12 cellular contexts compared by ENCODE assay signal in genomic region chr10:110725809-110726641, GRCh38.
DNase-seq lines count a peak whose midpoint lies in the region; ATAC-seq, FAIRE-seq and TF ChIP-seq lines count a peak whose summit lies in the region.
"Had no signal": no experiment of that assay in that cellular context is flagged by ENCODE, and none has a peak within 500 bp of the region (broad histone marks: within the 10 kb centered on the region; RNA-seq: fewer than 3 reads in every experiment).

No MANE protein-coding gene starts in this region.

- H3K36me3 ChIP-seq in HEK293 (ENCODE audit: control insufficient read depth in 2 of 2, insufficient read depth in 1 of 2, low read length in 2 of 2) (no peaks in the 10 kb centered on the region), adipocyte (ENCODE audit: control insufficient read depth, insufficient read depth, low read length, severe bottlenecking) (no peaks in the 10 kb centered on the region)
- H3K36me3 ChIP-seq: BE2C had no signal

- WGBS in A549 (ENCODE audit: missing lambda C conversion rate), result 64% methylated on average over 10 of the region's 10 CpGs

- no peak for FAIRE-seq in A549 (lab: Jason Lieb, UNC)
- FAIRE-seq: GM12891 had no signal

- POLR2A ChIA-PET in A549 (lab: Yijun Ruan, JAX) (no interaction called here), HEK293 (lab: Yijun Ruan, JAX) (no interaction called here), RWPE1 (lab: Yijun Ruan, JAX; ENCODE audit: low non-redundant PET) (no interaction called here)

- TF ChIP-seq POLR2A in A549 (IDR thresholded peaks at IDR 0.05; ENCODE audit: low read length), result no peak

- H3K9me3 ChIP-seq in A549, result no peaks in the 10 kb centered on the region
- no peaks in the 10 kb centered on the region for H3K9me3 ChIP-seq in HEK293 (ENCODE audit: control insufficient read depth, insufficient read depth, low read depth, low read length)
- H3K9me3 ChIP-seq in adipocyte (ENCODE audit: control insufficient read depth, low read length), result peaks cover 3% of the 10 kb centered on the region
- H3K9me3 ChIP-seq: BE2C had no signal

- TF ChIP-seq EP300 in A549 (IDR thresholded peaks at IDR 0.05), result no peak

- ATAC-seq in A549 (peak; percentile 54 to 65), GM19328 (IDR thresholded peaks at IDR 0.05; ENCODE audit: unreplicated experiment) (no peak), SK-N-SH treated with all-trans-retinoic acid at 6 μM for 48 hours (no peak)

- H3K4me2 ChIP-seq in A549, result no peak overlapping the region

- TF ChIP-seq CTCF in A549 (IDR thresholded peaks at IDR 0.05) (no peak), HEK293 (tag by site-specific recombination; IDR thresholded peaks at IDR 0.05) (no peak), RWPE1 (conservative IDR thresholded peaks at IDR 0.05; ENCODE audit: low read depth) (no peak)

- no peak overlapping the region for H3K9ac ChIP-seq in adipocyte (ENCODE audit: low read length)

- H3K4me1 ChIP-seq in A549 (peaks cover 18% of the 10 kb centered on the region; the same call in 2 of the 3 replicates), HEK293 (ENCODE audit: control insufficient read depth, insufficient read depth, low read length) (no peaks in the 10 kb centered on the region), adipocyte (ENCODE audit: control insufficient read depth, insufficient read depth, low read length) (peaks cover 9% of the 10 kb centered on the region)

- CTCF ChIA-PET in A549 (lab: Yijun Ruan, JAX), result no interaction called here
- CTCF ChIA-PET in HEK293 (lab: Yijun Ruan, JAX), result interaction anchor here (1.0 kb wide), 1 partner anchor 18 kb away, joined by 3 read pairs; no protein-coding TSS in a partner anchor
- CTCF ChIA-PET in RWPE1 (lab: Yijun Ruan, JAX), result no interaction called here

- peaks cover 30% of the 10 kb centered on the region for H3K27me3 ChIP-seq in adipocyte (replicated peaks; ENCODE audit: control insufficient read depth, insufficient read depth, low read length)
- H3K27me3 ChIP-seq: BE2C had no signal

- DNase-seq in A549 (ENCODE audit: low read depth in 1 of 2, low spot score in 1 of 2) (no peak), adipocyte (ENCODE audit: low read depth) (peak; percentile 13), kidney tubule cell (ENCODE audit: low spot score) (peak; percentile 29), DMS79 treated with DMSO at 0.1 percent for 48 hours (lab: John Stamatoyannopoulos, UW) (no peak), RWPE1 (ENCODE audit: low spot score) (no peak)
- DNase-seq: BE2C; effector memory CD4-positive, alpha-beta T cell; occipital lobe had no signal

- H3K4me3 ChIP-seq in A549 (no peak overlapping the region), HEK293 (ENCODE audit: low read depth, low read length) (no peak overlapping the region), adipocyte (ENCODE audit: low read length) (no peak overlapping the region)

- H3K27ac ChIP-seq in A549, result peak overlapping the region in 1 of 2 experiments; percentile 16; a peak in 1 of 6 replicates
- H3K27ac ChIP-seq in HEK293 (ENCODE audit: extremely low read depth, low read depth, low read length), result no peak overlapping the region
- no peak overlapping the region for H3K27ac ChIP-seq in RWPE1

- no peak for TF ChIP-seq RAD21 in A549 (conservative IDR thresholded peaks at IDR 0.05 in 1 of 2, IDR thresholded peaks at IDR 0.05 in 1 of 2)

TF ChIP-seq in A549, 52 proteins besides CTCF, POLR2A, EP300 and RAD21 (continues in another document):
- TF ChIP-seq EHF (CRISPR knock-in tag; IDR thresholded peaks at IDR 0.05) (no peak), EHMT2 (IDR thresholded peaks at IDR 0.05; ENCODE audit: low read depth) (no peak), NFE2L2 (conservative IDR thresholded peaks at IDR 0.05; ENCODE audit: low read length) (no peak), POLR2AphosphoS2 (conservative IDR thresholded peaks at IDR 0.05; ENCODE audit: low read length) (no peak), FOSL2 (IDR thresholded peaks at IDR 0.05) (no peak), FOSL2 (CRISPR knock-in tag; IDR thresholded peaks at IDR 0.05) (no peak), TP53 (CRISPR knock-in tag; IDR thresholded peaks at IDR 0.05) (no peak), ATOH8 (CRISPR knock-in tag; IDR thresholded peaks at IDR 0.05; ENCODE audit: low read depth) (no peak), HOXB13 (CRISPR knock-in tag; IDR thresholded peaks at IDR 0.05; ENCODE audit: low read depth) (no peak), ZSCAN20 (CRISPR knock-in tag; IDR thresholded peaks at IDR 0.05) (no peak)
- TF ChIP-seq, protein P1, sequence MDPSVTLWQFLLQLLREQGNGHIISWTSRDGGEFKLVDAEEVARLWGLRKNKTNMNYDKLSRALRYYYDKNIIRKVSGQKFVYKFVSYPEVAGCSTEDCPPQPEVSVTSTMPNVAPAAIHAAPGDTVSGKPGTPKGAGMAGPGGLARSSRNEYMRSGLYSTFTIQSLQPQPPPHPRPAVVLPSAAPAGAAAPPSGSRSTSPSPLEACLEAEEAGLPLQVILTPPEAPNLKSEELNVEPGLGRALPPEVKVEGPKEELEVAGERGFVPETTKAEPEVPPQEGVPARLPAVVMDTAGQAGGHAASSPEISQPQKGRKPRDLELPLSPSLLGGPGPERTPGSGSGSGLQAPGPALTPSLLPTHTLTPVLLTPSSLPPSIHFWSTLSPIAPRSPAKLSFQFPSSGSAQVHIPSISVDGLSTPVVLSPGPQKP (IDR thresholded peaks at IDR 0.05; ENCODE audit: low read depth, low read length), result no peak

TF ChIP-seq in HEK293, 187 proteins besides CTCF, POLR2A, EP300 and RAD21 (continues in another document):
- TF ChIP-seq ZNF558 (tag by site-specific recombination; IDR thresholded peaks at IDR 0.05) (no peak), ZNF692 (tag by site-specific recombination; IDR thresholded peaks at IDR 0.05) (0 out of 2 replicates have a peak, but pooled peaks have one; percentile 11)

TF ChIP-seq in SK-N-SH treated with all-trans-retinoic acid at 6 μM for 48 hours, 23 proteins besides CTCF, POLR2A, EP300 and RAD21:
- TF ChIP-seq ZFP3 (CRISPR knock-in tag; IDR thresholded peaks at IDR 0.05), result no peak
- no peak for TF ChIP-seq ARNTL (CRISPR knock-in tag; IDR thresholded peaks at IDR 0.05; ENCODE audit: borderline replicate concordance, low read depth)
- TF ChIP-seq RARB (CRISPR knock-in tag; IDR thresholded peaks at IDR 0.05), result no peak
- TF ChIP-seq, protein P2, sequence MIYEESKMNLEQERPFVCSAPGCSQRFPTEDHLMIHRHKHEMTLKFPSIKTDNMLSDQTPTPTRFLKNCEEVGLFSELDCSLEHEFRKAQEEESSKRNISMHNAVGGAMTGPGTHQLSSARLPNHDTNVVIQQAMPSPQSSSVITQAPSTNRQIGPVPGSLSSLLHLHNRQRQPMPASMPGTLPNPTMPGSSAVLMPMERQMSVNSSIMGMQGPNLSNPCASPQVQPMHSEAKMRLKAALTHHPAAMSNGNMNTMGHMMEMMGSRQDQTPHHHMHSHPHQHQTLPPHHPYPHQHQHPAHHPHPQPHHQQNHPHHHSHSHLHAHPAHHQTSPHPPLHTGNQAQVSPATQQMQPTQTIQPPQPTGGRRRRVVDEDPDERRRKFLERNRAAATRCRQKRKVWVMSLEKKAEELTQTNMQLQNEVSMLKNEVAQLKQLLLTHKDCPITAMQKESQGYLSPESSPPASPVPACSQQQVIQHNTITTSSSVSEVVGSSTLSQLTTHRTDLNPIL (CRISPR knock-in tag; IDR thresholded peaks at IDR 0.05; ENCODE audit: low read depth), result no peak
- no peak for TF ChIP-seq ZNF565 (CRISPR knock-in tag; conservative IDR thresholded peaks at IDR 0.05; ENCODE audit: low read depth)
- no peak for TF ChIP-seq PPARA (CRISPR knock-in tag; IDR thresholded peaks at IDR 0.05; ENCODE audit: borderline replicate concordance)
- no peak for TF ChIP-seq ZFP30 (CRISPR knock-in tag; IDR thresholded peaks at IDR 0.05)

Comparison
In these comparisons a context has a peak if more than half of its experiments do, and no peak if none do; other contexts are left out.
1. ATAC-seq: peak in A549 (2 of 2); none in GM19328 (single experiment) and SK-N-SH treated with all-trans-retinoic acid at 6 μM for 48 hours (single experiment).
2. DNase-seq: peak in adipocyte (single experiment) and kidney tubule cell (single experiment); none in A549 (0 of 2), DMS79 treated with DMSO at 0.1 percent for 48 hours (single experiment) and RWPE1 (single experiment).
3. Of the 5 proteins assayed by ChIP-seq in both HEK293 and A549: peak only in HEK293: REST; only in A549: none; in both: none; in neither: 4.